ENCODE assay signal across 8 cellular contexts in genomic region chr5:59542841-59543825, GRCh38.
DNase-seq lines count a peak whose midpoint lies in the region; TF ChIP-seq lines count a peak whose summit lies in the region.

No MANE protein-coding gene starts in this region.

- H3K4me1 ChIP-seq in Caco-2 = no peaks in the 10 kb centered on the region

- no peak overlapping the region for H3K4me3 ChIP-seq in AG10803 (ENCODE audit: low read length)
- no peak overlapping the region for H3K4me3 ChIP-seq in epithelial cell of proximal tubule (ENCODE audit: low read depth, low read length)
- no peak overlapping the region for H3K4me3 ChIP-seq in Caco-2 (ENCODE audit: low read depth, low read length)

- POLR2A ChIA-PET in Caco-2 (lab: Charles Lee) = no interaction called here

- H3K9me3 ChIP-seq in Caco-2 = no peaks in the 10 kb centered on the region

- no peaks in the 10 kb centered on the region for H3K4me1 Mint-ChIP-seq in T-helper 2 cell treated with Interferon-gamma antibody and Interleukin-4, amounts not matched to agents 5 μg/mL and 100 μg/mL, for 36 hours (ENCODE audit: low read depth)
- no peaks in the 10 kb centered on the region for H3K4me1 Mint-ChIP-seq in Caco-2 (ENCODE audit: low read depth, unreplicated experiment)

- H3K36me3 ChIP-seq in Caco-2 (ENCODE audit: control insufficient read depth, insufficient read depth, low read length) = no peaks in the 10 kb centered on the region

- TF ChIP-seq CTCF in AG10803 (conservative IDR thresholded peaks at IDR 0.05; ENCODE audit: low read length) (no peak), epithelial cell of proximal tubule (conservative IDR thresholded peaks at IDR 0.05; ENCODE audit: low read depth, low read length) (no peak), Caco-2 (IDR thresholded peaks at IDR 0.05; ENCODE audit: insufficient read depth in 1 of 2, low read depth in 1 of 2, low read length in 1 of 2, severe bottlenecking in 1 of 2, unreplicated experiment in 1 of 2) (no peak)

- no peaks in the 10 kb centered on the region for H3K36me3 Mint-ChIP-seq in T-helper 2 cell treated with Interferon-gamma antibody and Interleukin-4, amounts not matched to agents 5 μg/mL and 100 μg/mL, for 36 hours (ENCODE audit: low read depth)
- H3K36me3 Mint-ChIP-seq in Caco-2 (ENCODE audit: insufficient read depth, unreplicated experiment) = no peaks in the 10 kb centered on the region

- no peaks in the 10 kb centered on the region; the same call in 1 of the 2 replicates for H3K27me3 ChIP-seq in Caco-2 (replicated peaks; ENCODE audit: control insufficient read depth, insufficient read depth, low read length)

- intact Hi-C loops in Caco-2 (cut with micrococcal nuclease; ENCODE audit: unreplicated experiment) = no loop called here

- CTCF ChIA-PET in Caco-2 (lab: Charles Lee) = no interaction called here

- no peaks in the 10 kb centered on the region for H3K9me3 Mint-ChIP-seq in T-helper 2 cell treated with Interferon-gamma antibody and Interleukin-4, amounts not matched to agents 5 μg/mL and 100 μg/mL, for 36 hours
- H3K9me3 Mint-ChIP-seq in Caco-2 (ENCODE audit: unreplicated experiment) = no peaks in the 10 kb centered on the region

- DNase-seq in AG10803 (ENCODE audit: low read depth) (peak; percentile 56), NCI-H2196 treated with DMSO at 0.1 percent for 48 hours (lab: John Stamatoyannopoulos, UW; ENCODE audit: unreplicated experiment) (peak; percentile 34), epithelial cell of proximal tubule (ENCODE audit: low read depth) (peak; percentile 87), myocyte (ENCODE audit: low read depth) (peak; percentile 92), ureter (ENCODE audit: low spot score) (no peak), Caco-2 (no peak)
- no peak for DNase-seq in T-helper 2 cell treated with Interferon-gamma antibody and Interleukin-4, amounts not matched to agents 5 μg/mL and 100 μg/mL, for 36 hours (ENCODE audit: low spot score)
- DNase-seq in activated CD4-positive, alpha-beta T cell treated with anti-CD3 and anti-CD28 coated beads, Interleukin-2, amount 50 U/mL, for 48 hours = no peak

- no peaks in the 10 kb centered on the region for H3K27me3 Mint-ChIP-seq in T-helper 2 cell treated with Interferon-gamma antibody and Interleukin-4, amounts not matched to agents 5 μg/mL and 100 μg/mL, for 36 hours (ENCODE audit: low read depth)
- H3K27me3 Mint-ChIP-seq in Caco-2 (ENCODE audit: insufficient read depth, unreplicated experiment) = no peaks in the 10 kb centered on the region

- no TSS peak for BruUV-seq in Caco-2 (replicated peaks; lab: Mats Ljungman, UMichigan)

- no peak overlapping the region for H3K4me3 Mint-ChIP-seq in T-helper 2 cell treated with Interferon-gamma antibody and Interleukin-4, amounts not matched to agents 5 μg/mL and 100 μg/mL, for 36 hours
- H3K4me3 Mint-ChIP-seq in Caco-2 (ENCODE audit: unreplicated experiment) = no peak overlapping the region

- no peak overlapping the region for H3K27ac Mint-ChIP-seq in T-helper 2 cell treated with Interferon-gamma antibody and Interleukin-4, amounts not matched to agents 5 μg/mL and 100 μg/mL, for 36 hours
- H3K27ac Mint-ChIP-seq in Caco-2 (ENCODE audit: unreplicated experiment) = no peak overlapping the region

Comparison
In these comparisons a context has a peak if more than half of its experiments do, and no peak if none do; other contexts are left out.
1. DNase-seq: peak in AG10803 (single experiment), NCI-H2196 treated with DMSO at 0.1 percent for 48 hours (single experiment), epithelial cell of proximal tubule (single experiment) and myocyte (single experiment); none in T-helper 2 cell treated with Interferon-gamma antibody and Interleukin-4, amounts not matched to agents 5 μg/mL and 100 μg/mL, for 36 hours (single experiment), activated CD4-positive, alpha-beta T cell treated with anti-CD3 and anti-CD28 coated beads, Interleukin-2, amount 50 U/mL, for 48 hours (0 of 2), ureter (single experiment) and Caco-2 (0 of 2).